8 cellular contexts compared by ENCODE assay signal in genomic region chr11:7577883-7578242, GRCh38.
DNase-seq lines count a peak whose midpoint lies in the region; ATAC-seq and TF ChIP-seq lines count a peak whose summit lies in the region.

No MANE protein-coding gene starts in this region.

- CTCF ChIA-PET in WTC11 (lab: Charles Lee): interaction anchor here (0.7 to 8.5 kb wide), 5 partner anchors 59 to 127 kb away, joined by 3 to 229 read pairs (median 4); partner anchors contain the start of gene PPFIBP2

- ATAC-seq in GM21737 (IDR thresholded peaks at IDR 0.05; ENCODE audit: unreplicated experiment) (peak; percentile 50), WTC11 (peak; percentile 22), left cardiac atrium (peak; percentile 2 to 22)

- H3K4me1 Mint-ChIP-seq in WTC11: peaks cover 78% of the 10 kb centered on the region

- TF ChIP-seq CTCF in WTC11 (IDR thresholded peaks at IDR 0.05): no peak

- H3K36me3 Mint-ChIP-seq in WTC11: no peaks in the 10 kb centered on the region

- no peaks in the 10 kb centered on the region for H3K9me3 Mint-ChIP-seq in WTC11

- peak overlapping the region; percentile 33 for H3K4me3 Mint-ChIP-seq in WTC11

- H3K27me3 Mint-ChIP-seq in WTC11 (ENCODE audit: low read depth): no peaks in the 10 kb centered on the region

- intact Hi-C loops in left cardiac atrium (cut with DNase I): loop anchor here (5.0 kb wide), 2 partner anchors 66 to 74 kb away; partner anchors contain the start of gene PPFIBP2 (in 1 of the 2)

- POLR2A ChIA-PET in WTC11 (lab: Charles Lee): no interaction called here

- DNase-seq in AG20443 (ENCODE audit: low spot score): peak; percentile 32
- DNase-seq in WTC11 (ENCODE audit: low spot score): no peak
- DNase-seq in left cardiac atrium: no peak
- no peak for DNase-seq in skeletal muscle cell (ENCODE audit: low read depth)
- DNase-seq in NCI-H187 treated with DMSO at 0.1 percent for 48 hours (lab: John Stamatoyannopoulos, UW): no peak
- no peak for DNase-seq in amniotic stem cell (lab: John Stamatoyannopoulos, UW)
- DNase-seq in stimulated activated CD4-positive, alpha-beta T cell treated with anti-CD3 and anti-CD28 coated beads, Interleukin-4, amount 100 ng/mL, for 1 hour: no peak

- H3K4me3 ChIP-seq in skeletal muscle cell (ENCODE audit: low read depth, low read length): peak overlapping the region; percentile 13

- H3K27ac Mint-ChIP-seq in WTC11: peak overlapping the region; percentile 96

TF ChIP-seq in WTC11, 78 proteins besides CTCF, POLR2A, EP300 and RAD21:
- no peak for TF ChIP-seq JAZF1 (CRISPR knock-in tag; IDR thresholded peaks at IDR 0.05)
- TF ChIP-seq ETV6 (CRISPR knock-in tag; IDR thresholded peaks at IDR 0.05): 0 out of 2 replicates have a peak, but pooled peaks have one; percentile 30
- no peak for TF ChIP-seq ZNF416 (CRISPR knock-in tag; IDR thresholded peaks at IDR 0.05)
- no peak for TF ChIP-seq KAT7 (CRISPR knock-in tag; IDR thresholded peaks at IDR 0.05; ENCODE audit: borderline replicate concordance)
- TF ChIP-seq SP1 (CRISPR knock-in tag; conservative IDR thresholded peaks at IDR 0.05): 0 out of 2 replicates have a peak, but pooled peaks have one; percentile 26
- no peak for TF ChIP-seq MXD4 (CRISPR knock-in tag; IDR thresholded peaks at IDR 0.05; ENCODE audit: borderline replicate concordance)
- TF ChIP-seq, protein P1, sequence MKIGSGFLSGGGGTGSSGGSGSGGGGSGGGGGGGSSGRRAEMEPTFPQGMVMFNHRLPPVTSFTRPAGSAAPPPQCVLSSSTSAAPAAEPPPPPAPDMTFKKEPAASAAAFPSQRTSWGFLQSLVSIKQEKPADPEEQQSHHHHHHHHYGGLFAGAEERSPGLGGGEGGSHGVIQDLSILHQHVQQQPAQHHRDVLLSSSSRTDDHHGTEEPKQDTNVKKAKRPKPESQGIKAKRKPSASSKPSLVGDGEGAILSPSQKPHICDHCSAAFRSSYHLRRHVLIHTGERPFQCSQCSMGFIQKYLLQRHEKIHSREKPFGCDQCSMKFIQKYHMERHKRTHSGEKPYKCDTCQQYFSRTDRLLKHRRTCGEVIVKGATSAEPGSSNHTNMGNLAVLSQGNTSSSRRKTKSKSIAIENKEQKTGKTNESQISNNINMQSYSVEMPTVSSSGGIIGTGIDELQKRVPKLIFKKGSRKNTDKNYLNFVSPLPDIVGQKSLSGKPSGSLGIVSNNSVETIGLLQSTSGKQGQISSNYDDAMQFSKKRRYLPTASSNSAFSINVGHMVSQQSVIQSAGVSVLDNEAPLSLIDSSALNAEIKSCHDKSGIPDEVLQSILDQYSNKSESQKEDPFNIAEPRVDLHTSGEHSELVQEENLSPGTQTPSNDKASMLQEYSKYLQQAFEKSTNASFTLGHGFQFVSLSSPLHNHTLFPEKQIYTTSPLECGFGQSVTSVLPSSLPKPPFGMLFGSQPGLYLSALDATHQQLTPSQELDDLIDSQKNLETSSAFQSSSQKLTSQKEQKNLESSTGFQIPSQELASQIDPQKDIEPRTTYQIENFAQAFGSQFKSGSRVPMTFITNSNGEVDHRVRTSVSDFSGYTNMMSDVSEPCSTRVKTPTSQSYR (CRISPR knock-in tag; IDR thresholded peaks at IDR 0.05): no peak
- TF ChIP-seq TCF7 (CRISPR knock-in tag; IDR thresholded peaks at IDR 0.05; ENCODE audit: low read depth): no peak
TF ChIP-seq in WTC11: peak in this region for 2.
